In genomic region chr11:134405436-134405835, GRCh38 we compare ENCODE assay signal across 30 cellular contexts. TPM values are rescaled to one million over a fixed set of nuclear protein-coding genes. Genes with fewer than 3 reads are reported as not detected.
"Had no signal": no experiment of that assay in that cellular context is flagged by ENCODE, and none has a peak within 500 bp of the region (broad histone marks: within the 10 kb centered on the region; RNA-seq: fewer than 3 reads in every experiment).

No MANE protein-coding gene starts in this region.

- H3K4me1 ChIP-seq: Peyer's patch, SJSA1 had no signal

- H3K4me1 Mint-ChIP-seq: activated CD4-positive, alpha-beta T cell treated with anti-CD3 and anti-CD28 coated beads, Interleukin-2, amount 10 ng/mL, durations not matched to agents 24 days and 14 days; activated naive CD8-positive, alpha-beta T cell treated with anti-CD3 and anti-CD28 coated beads, Interleukin-2, amount 50 U/mL, for 24 hours had no signal

- H3K27ac ChIP-seq: Peyer's patch, SJSA1 had no signal

- H3K4me3 Mint-ChIP-seq: activated CD4-positive, alpha-beta T cell treated with anti-CD3 and anti-CD28 coated beads, Interleukin-2, amount 10 ng/mL, durations not matched to agents 24 days and 14 days; activated CD8-positive, alpha-beta T cell treated with anti-CD3 and anti-CD28 coated beads for 36 hours; activated naive CD8-positive, alpha-beta T cell; activated naive CD8-positive, alpha-beta T cell treated with anti-CD3 and anti-CD28 coated beads, Interleukin-2, amount 50 U/mL, for 24 hours; activated T-cell treated with anti-CD3 and anti-CD28 coated beads, Interleukin-2, amount 50 U/mL, for 24 hours; T-helper 1 cell treated with Interleukin-12 subunit alpha and Interleukin-12 subunit beta and Interleukin-4 antibody, amounts not matched to agents 30 μg/mL and 1 μg/mL, for 36 hours; T-helper 2 cell treated with Interferon-gamma antibody and Interleukin-4, amounts not matched to agents 5 μg/mL and 100 μg/mL, for 36 hours had no signal

- H3K4me3 ChIP-seq: K562, Peyer's patch, SJSA1 had no signal

- H3K36me3 ChIP-seq: Peyer's patch, SJSA1 had no signal

- DNase-seq: activated CD4-positive, alpha-beta T cell treated with anti-CD3 and anti-CD28 coated beads, Interleukin-2, amount 10 ng/mL, durations not matched to agents 24 days and 14 days; activated CD4-positive, alpha-beta T cell treated with anti-CD3 and anti-CD28 coated beads, Interleukin-2, amount 50 U/mL, for 4 hours; activated CD8-positive, alpha-beta T cell treated with anti-CD3 and anti-CD28 coated beads for 36 hours; activated gamma-delta T cell; activated naive CD4-positive, alpha-beta T cell treated with Interleukin-2 at 50 U/mL for 16 hours; activated naive CD8-positive, alpha-beta T cell treated with anti-CD3 and anti-CD28 coated beads, Interleukin-2, amount 50 U/mL, for 24 hours; activated T-cell treated with anti-CD3 and anti-CD28 coated beads, Interleukin-2, amount 50 U/mL, for 24 hours; aorta; cerebellar nuclear complex; NCI-H1048; NCI-H1105 treated with DMSO at 0.1 percent for 48 hours; NCI-H1436; NCI-H1694; NCI-H1930; NCI-H510A; NCI-H526; NCI-H748 treated with DMSO at 0.1 percent for 48 hours; NK-92 treated with Interleukin-12 subunit alpha and Interleukin-12 subunit beta, amount 100 ng/mL, for 24 hours; PC-3; Peyer's patch; RPMI8226; SHP77 treated with DMSO at 0.1 percent for 48 hours had no signal

- H3K36me3 Mint-ChIP-seq: activated naive CD8-positive, alpha-beta T cell had no signal

- H3K27ac Mint-ChIP-seq: activated CD4-positive, alpha-beta T cell treated with anti-CD3 and anti-CD28 coated beads, Interleukin-2, amount 10 ng/mL, durations not matched to agents 24 days and 14 days; activated CD8-positive, alpha-beta T cell treated with anti-CD3 and anti-CD28 coated beads for 36 hours; activated naive CD8-positive, alpha-beta T cell; activated naive CD8-positive, alpha-beta T cell treated with anti-CD3 and anti-CD28 coated beads, Interleukin-2, amount 50 U/mL, for 24 hours; activated T-cell treated with anti-CD3 and anti-CD28 coated beads, Interleukin-2, amount 50 U/mL, for 24 hours; activated T-helper 2 cell treated with anti-CD3 and anti-CD28 coated beads, Interferon-gamma antibody, Interleukin-2, Interleukin-4, amounts not matched to agents 10 μg/mL and 5 μg/mL and 100 μg/mL, durations not matched to agents 14 hours and 24 hours and 36 hours; T-helper 1 cell treated with Interleukin-12 subunit alpha and Interleukin-12 subunit beta and Interleukin-4 antibody, amounts not matched to agents 30 μg/mL and 1 μg/mL, for 36 hours; T-helper 2 cell treated with Interferon-gamma antibody and Interleukin-4, amounts not matched to agents 5 μg/mL and 100 μg/mL, for 36 hours had no signal

- H3K27me3 ChIP-seq: SJSA1 had no signal

- ATAC-seq: activated CD8-positive, alpha-beta T cell treated with anti-CD3 and anti-CD28 coated beads for 36 hours; activated naive CD8-positive, alpha-beta T cell treated with anti-CD3 and anti-CD28 coated beads, Interleukin-2, amount 50 U/mL, for 24 hours; PC-3 had no signal

- H3K9me3 Mint-ChIP-seq: activated CD4-positive, alpha-beta T cell treated with anti-CD3 and anti-CD28 coated beads, Interleukin-2, amount 10 ng/mL, durations not matched to agents 24 days and 14 days; activated CD8-positive, alpha-beta T cell treated with anti-CD3 and anti-CD28 coated beads for 36 hours; activated naive CD8-positive, alpha-beta T cell treated with anti-CD3 and anti-CD28 coated beads, Interleukin-2, amount 50 U/mL, for 24 hours; activated T-cell treated with anti-CD3 and anti-CD28 coated beads, Interleukin-2, amount 50 U/mL, for 24 hours; activated T-helper 2 cell treated with anti-CD3 and anti-CD28 coated beads, Interferon-gamma antibody, Interleukin-2, Interleukin-4, amounts not matched to agents 10 μg/mL and 5 μg/mL and 100 μg/mL, durations not matched to agents 14 hours and 24 hours and 36 hours; T-helper 1 cell treated with Interleukin-12 subunit alpha and Interleukin-12 subunit beta and Interleukin-4 antibody, amounts not matched to agents 30 μg/mL and 1 μg/mL, for 36 hours; T-helper 2 cell treated with Interferon-gamma antibody and Interleukin-4, amounts not matched to agents 5 μg/mL and 100 μg/mL, for 36 hours had no signal

- H3K9me3 ChIP-seq: Peyer's patch, SJSA1, SK-N-SH had no signal

RNA-seq across cellular contexts. Expression of gene B3GAT1, which starts 6.6 kb away (rescaled TPM):
- total RNA-seq: M059J, PC-3, SJSA1 had no signal
